Comparison of ENCODE assay signal across 1 cellular context in the genomic region with DNA sequence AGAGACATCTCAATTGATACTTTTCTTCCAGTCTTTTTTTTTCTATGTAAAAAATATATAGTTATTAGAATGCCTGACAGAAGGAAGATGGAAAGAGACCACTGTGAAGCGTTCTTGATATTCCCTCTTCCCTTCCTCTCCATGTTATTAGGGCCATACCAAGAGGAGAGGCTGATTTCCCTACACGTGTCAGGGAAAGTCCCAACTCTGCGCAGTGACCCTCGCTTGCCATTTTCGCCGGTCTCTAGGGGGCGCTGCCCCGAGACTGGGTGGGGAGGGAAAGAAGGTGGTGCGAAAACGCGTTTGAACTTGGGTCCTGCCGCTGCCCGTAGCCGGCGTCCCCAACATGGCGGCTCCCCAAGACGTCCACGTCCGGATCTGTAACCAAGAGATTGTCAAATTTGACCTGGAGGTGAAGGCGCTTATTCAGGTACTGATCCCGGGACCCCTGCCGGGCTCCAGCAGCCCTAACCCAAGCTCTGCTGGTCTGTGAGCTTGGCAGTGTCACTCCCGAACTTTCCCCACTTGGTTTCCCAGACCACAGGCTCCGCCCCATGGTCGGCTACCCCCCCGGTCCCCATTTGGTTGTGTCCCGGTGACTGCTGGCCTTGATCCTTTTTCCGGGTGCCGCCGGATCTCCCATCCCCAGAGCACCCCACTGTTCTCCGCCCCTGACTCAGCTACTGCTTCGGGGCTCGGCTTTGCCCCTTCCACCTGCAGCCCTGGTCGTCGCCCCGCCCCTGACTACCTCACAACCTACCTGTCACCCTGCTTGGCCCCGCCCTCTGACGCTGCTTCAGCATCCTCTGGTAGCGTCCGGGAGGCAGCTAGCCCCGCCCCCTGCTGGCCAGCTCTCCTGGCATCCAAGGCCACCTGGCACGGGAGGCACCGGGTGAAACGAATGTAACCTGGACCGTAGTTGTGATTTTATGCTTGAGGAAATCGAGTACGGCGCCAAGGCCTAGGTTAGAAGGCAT.
TF ChIP-seq lines count a peak whose summit lies in the region.

A gene with protein sequence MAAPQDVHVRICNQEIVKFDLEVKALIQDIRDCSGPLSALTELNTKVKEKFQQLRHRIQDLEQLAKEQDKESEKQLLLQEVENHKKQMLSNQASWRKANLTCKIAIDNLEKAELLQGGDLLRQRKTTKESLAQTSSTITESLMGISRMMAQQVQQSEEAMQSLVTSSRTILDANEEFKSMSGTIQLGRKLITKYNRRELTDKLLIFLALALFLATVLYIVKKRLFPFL (plus strand): TSS at position 332 of the 977 bp plus-strand sequence. CDS start 15 bp downstream, at position 347.

TF ChIP-seq in K562, 482 proteins besides CTCF, POLR2A, EP300 and RAD21 (continued from another document and continues in another):
- TF ChIP-seq, protein P1, sequence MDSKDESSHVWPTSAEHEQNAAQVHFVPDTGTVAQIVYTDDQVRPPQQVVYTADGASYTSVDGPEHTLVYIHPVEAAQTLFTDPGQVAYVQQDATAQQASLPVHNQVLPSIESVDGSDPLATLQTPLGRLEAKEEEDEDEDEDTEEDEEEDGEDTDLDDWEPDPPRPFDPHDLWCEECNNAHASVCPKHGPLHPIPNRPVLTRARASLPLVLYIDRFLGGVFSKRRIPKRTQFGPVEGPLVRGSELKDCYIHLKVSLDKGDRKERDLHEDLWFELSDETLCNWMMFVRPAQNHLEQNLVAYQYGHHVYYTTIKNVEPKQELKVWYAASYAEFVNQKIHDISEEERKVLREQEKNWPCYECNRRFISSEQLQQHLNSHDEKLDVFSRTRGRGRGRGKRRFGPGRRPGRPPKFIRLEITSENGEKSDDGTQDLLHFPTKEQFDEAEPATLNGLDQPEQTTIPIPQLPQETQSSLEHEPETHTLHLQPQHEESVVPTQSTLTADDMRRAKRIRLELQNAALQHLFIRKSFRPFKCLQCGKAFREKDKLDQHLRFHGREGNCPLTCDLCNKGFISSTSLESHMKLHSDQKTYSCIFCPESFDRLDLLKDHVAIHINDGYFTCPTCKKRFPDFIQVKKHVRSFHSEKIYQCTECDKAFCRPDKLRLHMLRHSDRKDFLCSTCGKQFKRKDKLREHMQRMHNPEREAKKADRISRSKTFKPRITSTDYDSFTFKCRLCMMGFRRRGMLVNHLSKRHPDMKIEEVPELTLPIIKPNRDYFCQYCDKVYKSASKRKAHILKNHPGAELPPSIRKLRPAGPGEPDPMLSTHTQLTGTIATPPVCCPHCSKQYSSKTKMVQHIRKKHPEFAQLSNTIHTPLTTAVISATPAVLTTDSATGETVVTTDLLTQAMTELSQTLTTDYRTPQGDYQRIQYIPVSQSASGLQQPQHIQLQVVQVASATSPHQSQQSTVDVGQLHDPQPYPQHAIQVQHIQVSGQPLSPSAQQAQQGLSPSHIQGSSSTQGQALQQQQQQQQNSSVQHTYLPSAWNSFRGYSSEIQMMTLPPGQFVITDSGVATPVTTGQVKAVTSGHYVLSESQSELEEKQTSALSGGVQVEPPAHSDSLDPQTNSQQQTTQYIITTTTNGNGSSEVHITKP (IDR thresholded peaks at IDR 0.05; ENCODE audit: partially characterized antibody) = peak; percentile 96
- TF ChIP-seq ELF2 (CRISPR knock-in tag; IDR thresholded peaks at IDR 0.05) (no peak), C11orf30 (IDR thresholded peaks at IDR 0.05; ENCODE audit: low read depth) (peak; percentile 94), ZNF146 (CRISPR knock-in tag; IDR thresholded peaks at IDR 0.05; ENCODE audit: unreplicated experiment) (no peak), XRCC5 (IDR thresholded peaks at IDR 0.05; ENCODE audit: low read depth, low read length) (peak; percentile 99), HDAC8 (tag; IDR thresholded peaks at IDR 0.05) (no peak), HMG20B (CRISPR knock-in tag; IDR thresholded peaks at IDR 0.05) (no peak), POLR2B (IDR thresholded peaks at IDR 0.05; ENCODE audit: low read depth, partially characterized antibody) (peak; percentile 45), JUND (IDR thresholded peaks at IDR 0.05; ENCODE audit: borderline replicate concordance, low read depth, low read length) (peak; percentile 76), JUND (tag; IDR thresholded peaks at IDR 0.05; ENCODE audit: borderline replicate concordance, low read depth, low read length) (peak; percentile 45; the same call in 1 of the 3 replicates), ASH1L (IDR thresholded peaks at IDR 0.05; ENCODE audit: borderline replicate concordance, low read depth, partially characterized antibody) (no peak), NEUROD1 (IDR thresholded peaks at IDR 0.05; ENCODE audit: borderline replicate concordance, low read depth, low read length, partially characterized antibody) (peak; percentile 87), DACH1 (IDR thresholded peaks at IDR 0.05; ENCODE audit: partially characterized antibody) (peak; percentile 29), LARP7 (IDR thresholded peaks at IDR 0.05) (no peak), MAFK (IDR thresholded peaks at IDR 0.05; ENCODE audit: low read length) (no peak), YBX1 (IDR thresholded peaks at IDR 0.05) (no peak), DNMT1 (IDR thresholded peaks at IDR 0.05) (no peak), SIN3B (IDR thresholded peaks at IDR 0.05; ENCODE audit: low read depth) (peak; percentile 94), ZNF224 (CRISPR knock-in tag; IDR thresholded peaks at IDR 0.05) (0 out of 2 replicates have a peak, but pooled peaks have one; percentile 40), HNRNPH1 (optimal IDR thresholded peaks at IDR 0.05; ENCODE audit: low read depth, low read length) (no peak), GATAD2B (IDR thresholded peaks at IDR 0.05; ENCODE audit: borderline replicate concordance) (peak; percentile 79), SOX6 (IDR thresholded peaks at IDR 0.05) (peak; percentile 66), STAT5B (CRISPR knock-in tag; IDR thresholded peaks at IDR 0.05) (no peak), FOXA1 (IDR thresholded peaks at IDR 0.05; ENCODE audit: borderline replicate concordance) (no peak), ILK (tag; IDR thresholded peaks at IDR 0.05; ENCODE audit: borderline replicate concordance, low read depth) (no peak), ZNF830 (CRISPR knock-in tag; IDR thresholded peaks at IDR 0.05) (no peak), BRD9 (IDR thresholded peaks at IDR 0.05; ENCODE audit: low read depth, partially characterized antibody) (peak; percentile 55), KLF1 (tag; IDR thresholded peaks at IDR 0.05) (peak; percentile 64; the same call in 1 of the 2 replicates)
- TF ChIP-seq, protein P2, sequence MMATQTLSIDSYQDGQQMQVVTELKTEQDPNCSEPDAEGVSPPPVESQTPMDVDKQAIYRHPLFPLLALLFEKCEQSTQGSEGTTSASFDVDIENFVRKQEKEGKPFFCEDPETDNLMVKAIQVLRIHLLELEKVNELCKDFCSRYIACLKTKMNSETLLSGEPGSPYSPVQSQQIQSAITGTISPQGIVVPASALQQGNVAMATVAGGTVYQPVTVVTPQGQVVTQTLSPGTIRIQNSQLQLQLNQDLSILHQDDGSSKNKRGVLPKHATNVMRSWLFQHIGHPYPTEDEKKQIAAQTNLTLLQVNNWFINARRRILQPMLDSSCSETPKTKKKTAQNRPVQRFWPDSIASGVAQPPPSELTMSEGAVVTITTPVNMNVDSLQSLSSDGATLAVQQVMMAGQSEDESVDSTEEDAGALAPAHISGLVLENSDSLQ (IDR thresholded peaks at IDR 0.05) = peak; percentile 81
- TF ChIP-seq, protein P3, sequence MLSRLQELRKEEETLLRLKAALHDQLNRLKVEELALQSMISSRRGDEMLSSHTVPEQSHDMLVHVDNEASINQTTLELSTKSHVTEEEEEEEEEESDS (CRISPR knock-in tag; IDR thresholded peaks at IDR 0.05) = no peak
- TF ChIP-seq, protein P4, sequence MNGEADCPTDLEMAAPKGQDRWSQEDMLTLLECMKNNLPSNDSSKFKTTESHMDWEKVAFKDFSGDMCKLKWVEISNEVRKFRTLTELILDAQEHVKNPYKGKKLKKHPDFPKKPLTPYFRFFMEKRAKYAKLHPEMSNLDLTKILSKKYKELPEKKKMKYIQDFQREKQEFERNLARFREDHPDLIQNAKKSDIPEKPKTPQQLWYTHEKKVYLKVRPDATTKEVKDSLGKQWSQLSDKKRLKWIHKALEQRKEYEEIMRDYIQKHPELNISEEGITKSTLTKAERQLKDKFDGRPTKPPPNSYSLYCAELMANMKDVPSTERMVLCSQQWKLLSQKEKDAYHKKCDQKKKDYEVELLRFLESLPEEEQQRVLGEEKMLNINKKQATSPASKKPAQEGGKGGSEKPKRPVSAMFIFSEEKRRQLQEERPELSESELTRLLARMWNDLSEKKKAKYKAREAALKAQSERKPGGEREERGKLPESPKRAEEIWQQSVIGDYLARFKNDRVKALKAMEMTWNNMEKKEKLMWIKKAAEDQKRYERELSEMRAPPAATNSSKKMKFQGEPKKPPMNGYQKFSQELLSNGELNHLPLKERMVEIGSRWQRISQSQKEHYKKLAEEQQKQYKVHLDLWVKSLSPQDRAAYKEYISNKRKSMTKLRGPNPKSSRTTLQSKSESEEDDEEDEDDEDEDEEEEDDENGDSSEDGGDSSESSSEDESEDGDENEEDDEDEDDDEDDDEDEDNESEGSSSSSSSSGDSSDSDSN (IDR thresholded peaks at IDR 0.05; ENCODE audit: borderline replicate concordance in 1 of 2, low read depth in 2 of 2, low read length in 2 of 2) = 0 out of 4 replicates have a peak, but pooled peaks of 1 of the 2 experiments have one; percentile 38
- TF ChIP-seq, protein P5, sequence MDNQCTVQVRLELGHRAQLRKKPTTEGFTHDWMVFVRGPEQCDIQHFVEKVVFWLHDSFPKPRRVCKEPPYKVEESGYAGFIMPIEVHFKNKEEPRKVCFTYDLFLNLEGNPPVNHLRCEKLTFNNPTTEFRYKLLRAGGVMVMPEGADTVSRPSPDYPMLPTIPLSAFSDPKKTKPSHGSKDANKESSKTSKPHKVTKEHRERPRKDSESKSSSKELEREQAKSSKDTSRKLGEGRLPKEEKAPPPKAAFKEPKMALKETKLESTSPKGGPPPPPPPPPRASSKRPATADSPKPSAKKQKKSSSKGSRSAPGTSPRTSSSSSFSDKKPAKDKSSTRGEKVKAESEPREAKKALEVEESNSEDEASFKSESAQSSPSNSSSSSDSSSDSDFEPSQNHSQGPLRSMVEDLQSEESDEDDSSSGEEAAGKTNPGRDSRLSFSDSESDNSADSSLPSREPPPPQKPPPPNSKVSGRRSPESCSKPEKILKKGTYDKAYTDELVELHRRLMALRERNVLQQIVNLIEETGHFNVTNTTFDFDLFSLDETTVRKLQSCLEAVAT (IDR thresholded peaks at IDR 0.05) = 0 out of 4 replicates have a peak, but pooled peaks of 1 of the 2 experiments have one; percentile 51
- TF ChIP-seq, protein P6, sequence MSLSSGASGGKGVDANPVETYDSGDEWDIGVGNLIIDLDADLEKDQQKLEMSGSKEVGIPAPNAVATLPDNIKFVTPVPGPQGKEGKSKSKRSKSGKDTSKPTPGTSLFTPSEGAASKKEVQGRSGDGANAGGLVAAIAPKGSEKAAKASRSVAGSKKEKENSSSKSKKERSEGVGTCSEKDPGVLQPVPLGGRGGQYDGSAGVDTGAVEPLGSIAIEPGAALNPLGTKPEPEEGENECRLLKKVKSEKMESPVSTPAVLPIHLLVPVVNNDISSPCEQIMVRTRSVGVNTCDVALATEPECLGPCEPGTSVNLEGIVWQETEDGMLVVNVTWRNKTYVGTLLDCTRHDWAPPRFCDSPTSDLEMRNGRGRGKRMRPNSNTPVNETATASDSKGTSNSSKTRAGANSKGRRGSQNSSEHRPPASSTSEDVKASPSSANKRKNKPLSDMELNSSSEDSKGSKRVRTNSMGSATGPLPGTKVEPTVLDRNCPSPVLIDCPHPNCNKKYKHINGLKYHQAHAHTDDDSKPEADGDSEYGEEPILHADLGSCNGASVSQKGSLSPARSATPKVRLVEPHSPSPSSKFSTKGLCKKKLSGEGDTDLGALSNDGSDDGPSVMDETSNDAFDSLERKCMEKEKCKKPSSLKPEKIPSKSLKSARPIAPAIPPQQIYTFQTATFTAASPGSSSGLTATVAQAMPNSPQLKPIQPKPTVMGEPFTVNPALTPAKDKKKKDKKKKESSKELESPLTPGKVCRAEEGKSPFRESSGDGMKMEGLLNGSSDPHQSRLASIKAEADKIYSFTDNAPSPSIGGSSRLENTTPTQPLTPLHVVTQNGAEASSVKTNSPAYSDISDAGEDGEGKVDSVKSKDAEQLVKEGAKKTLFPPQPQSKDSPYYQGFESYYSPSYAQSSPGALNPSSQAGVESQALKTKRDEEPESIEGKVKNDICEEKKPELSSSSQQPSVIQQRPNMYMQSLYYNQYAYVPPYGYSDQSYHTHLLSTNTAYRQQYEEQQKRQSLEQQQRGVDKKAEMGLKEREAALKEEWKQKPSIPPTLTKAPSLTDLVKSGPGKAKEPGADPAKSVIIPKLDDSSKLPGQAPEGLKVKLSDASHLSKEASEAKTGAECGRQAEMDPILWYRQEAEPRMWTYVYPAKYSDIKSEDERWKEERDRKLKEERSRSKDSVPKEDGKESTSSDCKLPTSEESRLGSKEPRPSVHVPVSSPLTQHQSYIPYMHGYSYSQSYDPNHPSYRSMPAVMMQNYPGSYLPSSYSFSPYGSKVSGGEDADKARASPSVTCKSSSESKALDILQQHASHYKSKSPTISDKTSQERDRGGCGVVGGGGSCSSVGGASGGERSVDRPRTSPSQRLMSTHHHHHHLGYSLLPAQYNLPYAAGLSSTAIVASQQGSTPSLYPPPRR (CRISPR knock-in tag; IDR thresholded peaks at IDR 0.05; ENCODE audit: borderline replicate concordance) = no peak
- TF ChIP-seq, protein P7, sequence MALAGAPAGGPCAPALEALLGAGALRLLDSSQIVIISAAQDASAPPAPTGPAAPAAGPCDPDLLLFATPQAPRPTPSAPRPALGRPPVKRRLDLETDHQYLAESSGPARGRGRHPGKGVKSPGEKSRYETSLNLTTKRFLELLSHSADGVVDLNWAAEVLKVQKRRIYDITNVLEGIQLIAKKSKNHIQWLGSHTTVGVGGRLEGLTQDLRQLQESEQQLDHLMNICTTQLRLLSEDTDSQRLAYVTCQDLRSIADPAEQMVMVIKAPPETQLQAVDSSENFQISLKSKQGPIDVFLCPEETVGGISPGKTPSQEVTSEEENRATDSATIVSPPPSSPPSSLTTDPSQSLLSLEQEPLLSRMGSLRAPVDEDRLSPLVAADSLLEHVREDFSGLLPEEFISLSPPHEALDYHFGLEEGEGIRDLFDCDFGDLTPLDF (CRISPR knock-in tag; IDR thresholded peaks at IDR 0.05) = peak; percentile 69; the same call in 1 of the 2 replicates
